In genomic region chr9:120688758-120689157, GRCh38 we compare ENCODE assay signal across 22 cellular contexts. TPM values are rescaled to one million over a fixed set of nuclear protein-coding genes. Genes with fewer than 3 reads are reported as not detected.
A peak's percentile ranks its signal among the peaks of the same experiment; 100 is the strongest.
DNase-seq lines count a peak whose midpoint lies in the region; ATAC-seq, FAIRE-seq and TF ChIP-seq lines count a peak whose summit lies in the region.
"Had no signal": no experiment of that assay in that cellular context is flagged by ENCODE, and none has a peak within 500 bp of the region (broad histone marks: within the 10 kb centered on the region; RNA-seq: fewer than 3 reads in every experiment).

No MANE protein-coding gene starts in this region.

- H4K20me1 ChIP-seq in astrocyte (ENCODE audit: insufficient read depth, low read length) = no peaks in the 10 kb centered on the region

- peak overlapping the region; percentile 55 for H3K4me2 ChIP-seq in astrocyte (ENCODE audit: low read length)
- H3K4me2 ChIP-seq: GM23338 had no signal

- TF ChIP-seq CTCF in astrocyte (IDR thresholded peaks at IDR 0.05; ENCODE audit: insufficient read depth, low read depth, low read length) (no peak), endothelial cell (IDR thresholded peaks at IDR 0.05; ENCODE audit: unreplicated experiment) (no peak)

- no peaks in the 10 kb centered on the region for H3K27me3 ChIP-seq in astrocyte (ENCODE audit: insufficient read depth, low read length)

- DNase-seq in astrocyte (ENCODE audit: low read depth) = peak; percentile 33
- DNase-seq in kidney glomerular epithelial cell (lab: John Stamatoyannopoulos, UW) = peak; percentile 16
- peak; percentile 65 for DNase-seq in renal cortical epithelial cell (ENCODE audit: low read depth)
- DNase-seq in AML-193 (lab: John Stamatoyannopoulos, UW) = no peak
- no peak for DNase-seq in endothelial cell (ENCODE audit: low spot score)
- DNase-seq: C1 segment of cervical spinal cord; Calu3; CD8-positive, alpha-beta memory T cell; DMS153; HCEC 1CT; MV-4-11; NCI-H2029 treated with DMSO at 0.1 percent for 48 hours; NCI-H226; NCI-H774; NK-92 treated with Interleukin-12 subunit alpha and Interleukin-12 subunit beta, amount 100 ng/mL, for 24 hours had no signal

- H2AFZ ChIP-seq in astrocyte (ENCODE audit: low read depth, low read length) = no peak overlapping the region
- H2AFZ ChIP-seq: GM23338 had no signal

- peaks cover 30% of the 10 kb centered on the region for H3K4me1 Mint-ChIP-seq in astrocyte (ENCODE audit: low read depth, unreplicated experiment)
- peaks cover 9% of the 10 kb centered on the region for H3K4me1 Mint-ChIP-seq in endothelial cell (ENCODE audit: unreplicated experiment)

- no peak overlapping the region for H3K27ac Mint-ChIP-seq in astrocyte (ENCODE audit: unreplicated experiment)
- H3K27ac Mint-ChIP-seq in endothelial cell (ENCODE audit: unreplicated experiment) = no peak overlapping the region
- H3K27ac Mint-ChIP-seq: CD8-positive, alpha-beta memory T cell; GM23338; IgD-negative memory B cell had no signal

- H3K27me3 Mint-ChIP-seq in astrocyte (ENCODE audit: low read depth, unreplicated experiment) (no peaks in the 10 kb centered on the region), endothelial cell (ENCODE audit: unreplicated experiment) (peaks cover 2% of the 10 kb centered on the region)
- H3K27me3 Mint-ChIP-seq: CD8-positive, alpha-beta memory T cell; IgD-negative memory B cell had no signal

- no peaks in the 10 kb centered on the region for H3K9me3 ChIP-seq in astrocyte (ENCODE audit: insufficient read depth, low read depth, low read length)

- H3K4me1 ChIP-seq in astrocyte (ENCODE audit: insufficient read depth, low read length) = peaks cover 33% of the 10 kb centered on the region

- H3K9me3 Mint-ChIP-seq in astrocyte (ENCODE audit: unreplicated experiment) (no peaks in the 10 kb centered on the region), endothelial cell (ENCODE audit: unreplicated experiment) (no peaks in the 10 kb centered on the region)
- H3K9me3 Mint-ChIP-seq: CD8-positive, alpha-beta memory T cell; GM23338 had no signal

- no peak overlapping the region for H3K4me3 ChIP-seq in astrocyte (ENCODE audit: insufficient read depth, low read depth, low read length)
- H3K4me3 ChIP-seq: GM23338 had no signal

- peaks cover 12% of the 10 kb centered on the region for H3K79me2 ChIP-seq in astrocyte (ENCODE audit: insufficient read depth, low read length)

- ATAC-seq in HG03139 (IDR thresholded peaks at IDR 0.05; ENCODE audit: unreplicated experiment) (no peak), GM21367 (IDR thresholded peaks at IDR 0.05; ENCODE audit: unreplicated experiment) (no peak)
- ATAC-seq: GM23338, Panc1 had no signal

- FAIRE-seq in astrocyte (lab: Jason Lieb, UNC) = no peak
- FAIRE-seq: G401.6, GM12892 had no signal

- H3K9ac ChIP-seq in astrocyte (ENCODE audit: low read length) = no peak overlapping the region

- H3K36me3 Mint-ChIP-seq in astrocyte (ENCODE audit: low read depth, unreplicated experiment) = no peaks in the 10 kb centered on the region
- H3K36me3 Mint-ChIP-seq in endothelial cell (ENCODE audit: low read depth, unreplicated experiment) = no peaks in the 10 kb centered on the region

- H3K36me3 ChIP-seq in astrocyte (ENCODE audit: insufficient read depth, low read length) = no peaks in the 10 kb centered on the region

- no peak overlapping the region for H3K27ac ChIP-seq in astrocyte (ENCODE audit: low read depth, low read length)

- H3K4me3 Mint-ChIP-seq in astrocyte (ENCODE audit: unreplicated experiment) = no peak overlapping the region
- no peak overlapping the region for H3K4me3 Mint-ChIP-seq in endothelial cell (ENCODE audit: unreplicated experiment)
- H3K4me3 Mint-ChIP-seq: CD8-positive, alpha-beta memory T cell; GM23338; IgD-negative memory B cell had no signal

RNA-seq across cellular contexts. Expression of gene MEGF9, which starts 25.5 kb away (rescaled TPM):
- 12.1 and 17.7 TPM in 2 replicates for total RNA-seq in astrocyte
- total RNA-seq in renal cortical epithelial cell = 16.5 and 28.0 TPM in 2 replicates
- total RNA-seq in endothelial cell (ENCODE audit: unreplicated experiment) = 2.6 TPM

Comparison
In these comparisons a context has a peak if more than half of its experiments do, and no peak if none do; other contexts are left out.
1. DNase-seq: peak in astrocyte (single experiment), kidney glomerular epithelial cell (single experiment) and renal cortical epithelial cell (single experiment); none in AML-193 (0 of 2) and endothelial cell (single experiment).